20 cellular contexts compared by ENCODE assay signal in genomic region chr2:120905824-120906571, GRCh38.
"Had no signal": no experiment of that assay in that cellular context is flagged by ENCODE, and none has a peak within 500 bp of the region (broad histone marks: within the 10 kb centered on the region; RNA-seq: fewer than 3 reads in every experiment).

No MANE protein-coding gene starts in this region.

- H3K4me3 Mint-ChIP-seq: mesothelial cell of epicardium; natural killer cell treated with Interleukin-12 subunit alpha and Interleukin-12 subunit beta and Interleukin-15 and Interleukin-18, amount 100 ng/mL, for 72 hours; stimulated activated memory B cell treated with anti-CD40 and anti-IgM and Interleukin-4, amounts not matched to agents 10 μg/mL and 1 μg/mL and 100 μg/mL, for 72 hours had no signal

- H3K27ac Mint-ChIP-seq: natural killer cell treated with Interleukin-12 subunit alpha and Interleukin-12 subunit beta and Interleukin-15 and Interleukin-18, amount 100 ng/mL, for 72 hours; stimulated activated memory B cell treated with anti-CD40 and anti-IgM and Interleukin-4, amounts not matched to agents 10 μg/mL and 1 μg/mL and 100 μg/mL, for 72 hours had no signal

- H3K27me3 ChIP-seq: stomach, uterus had no signal

- ATAC-seq: esophagus mucosa; left lobe of liver; sciatic nerve; stimulated activated memory B cell treated with anti-CD40 and anti-IgM and Interleukin-4, amounts not matched to agents 10 μg/mL and 1 μg/mL and 100 μg/mL, for 72 hours had no signal

- H3K27ac ChIP-seq: heart left ventricle, neutrophil, spleen, stomach had no signal

- H3K4me3 ChIP-seq: heart left ventricle, spleen, stomach, thoracic aorta, uterus had no signal

- H3K4me1 Mint-ChIP-seq: stimulated activated memory B cell treated with anti-CD40 and anti-IgM and Interleukin-4, amounts not matched to agents 10 μg/mL and 1 μg/mL and 100 μg/mL, for 72 hours had no signal

- H3K36me3 Mint-ChIP-seq: natural killer cell treated with Interleukin-12 subunit alpha and Interleukin-12 subunit beta and Interleukin-15 and Interleukin-18, amount 100 ng/mL, for 72 hours; stimulated activated memory B cell treated with anti-CD40 and anti-IgM and Interleukin-4, amounts not matched to agents 10 μg/mL and 1 μg/mL and 100 μg/mL, for 72 hours had no signal

- H3K36me3 ChIP-seq: heart left ventricle, neutrophil, spleen, stomach, thoracic aorta, uterus had no signal

- H3K9me3 Mint-ChIP-seq: mesothelial cell of epicardium; natural killer cell treated with Interleukin-12 subunit alpha and Interleukin-12 subunit beta and Interleukin-15 and Interleukin-18, amount 100 ng/mL, for 72 hours; stimulated activated memory B cell treated with anti-CD40 and anti-IgM and Interleukin-4, amounts not matched to agents 10 μg/mL and 1 μg/mL and 100 μg/mL, for 72 hours had no signal

- H3K9me3 ChIP-seq: heart left ventricle, neutrophil, spleen, stomach, thoracic aorta, uterus had no signal

- DNase-seq: cortex of kidney; effector memory CD4-positive, alpha-beta T cell; hippocampal formation; spleen; stimulated activated CD4-positive, alpha-beta T cell treated with anti-CD3 and anti-CD28 coated beads, Interleukin-15, amount 100 ng/mL, for 24 hours; stimulated activated CD4-positive, alpha-beta T cell treated with anti-CD3 and anti-CD28 coated beads, Interleukin-1b, Interleukin-23, amount 100 ng/mL, for 48 hours; stimulated activated CD4-positive, alpha-beta T cell treated with anti-CD3 and anti-CD28 coated beads, Interleukin-4, amount 100 ng/mL, for 24 hours; stomach; substantia nigra; trophoblast cell; uterus had no signal
